ENCODE assay signal across 11 cellular contexts in the genomic region with DNA sequence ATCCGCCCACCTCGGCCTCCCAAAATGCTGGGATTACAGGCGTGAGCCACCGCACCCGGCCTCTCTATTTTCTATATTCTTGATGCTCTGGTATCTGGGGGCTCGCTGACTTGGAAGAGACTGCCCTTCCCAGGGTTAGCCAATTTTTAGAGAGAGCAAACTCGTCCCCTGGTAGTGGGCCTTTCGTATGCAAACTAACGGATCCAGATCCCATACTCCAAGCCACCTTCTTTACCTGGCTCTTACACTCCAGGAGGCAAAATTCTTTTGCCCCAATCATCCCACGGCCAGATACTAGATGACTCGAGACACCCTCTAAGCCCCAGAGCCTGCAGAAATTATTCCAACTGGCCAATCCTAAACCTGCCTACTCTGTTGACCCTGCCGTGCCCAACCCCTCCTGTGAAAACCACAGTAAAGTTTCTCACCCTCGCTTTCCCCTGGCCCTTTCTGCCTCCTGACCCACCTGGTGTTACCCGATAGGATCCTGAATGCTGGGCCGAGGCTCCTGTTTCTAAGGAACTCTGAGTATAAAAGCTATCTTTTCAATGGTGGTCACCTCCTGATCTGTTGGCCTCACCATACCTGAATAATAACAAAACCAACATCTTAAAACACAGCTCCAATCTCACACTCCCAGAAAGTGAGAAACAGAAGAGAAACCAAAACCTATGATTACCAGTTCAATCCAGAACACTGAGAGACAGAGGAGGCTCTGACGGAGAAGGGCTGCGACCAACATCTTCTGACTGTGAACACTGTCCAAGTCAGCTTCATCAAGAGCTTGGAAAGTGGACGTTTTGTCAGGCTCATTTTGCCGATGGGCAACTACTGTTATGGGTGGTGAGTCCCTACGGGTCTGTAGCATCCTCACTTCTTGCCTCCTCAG. TPM values are rescaled to one million over a fixed set of nuclear protein-coding genes. Genes with fewer than 3 reads are reported as not detected.
A peak's percentile ranks its signal among the peaks of the same experiment; 100 is the strongest.
DNase-seq lines count a peak whose midpoint lies in the region; ATAC-seq and TF ChIP-seq lines count a peak whose summit lies in the region.
"Had no signal": no experiment of that assay in that cellular context is flagged by ENCODE, and none has a peak within 500 bp of the region (broad histone marks: within the 10 kb centered on the region; RNA-seq: fewer than 3 reads in every experiment).

No MANE protein-coding gene starts in this region.

- no peaks in the 10 kb centered on the region for H3K4me1 Mint-ChIP-seq in endothelial cell (ENCODE audit: unreplicated experiment)
- no peaks in the 10 kb centered on the region for H3K4me1 Mint-ChIP-seq in T-helper 2 cell treated with Interferon-gamma antibody and Interleukin-4, amounts not matched to agents 5 μg/mL and 100 μg/mL, for 36 hours (ENCODE audit: low read depth)

- no peaks in the 10 kb centered on the region for H3K9me3 Mint-ChIP-seq in endothelial cell (ENCODE audit: unreplicated experiment)
- no peaks in the 10 kb centered on the region for H3K9me3 Mint-ChIP-seq in T-helper 2 cell treated with Interferon-gamma antibody and Interleukin-4, amounts not matched to agents 5 μg/mL and 100 μg/mL, for 36 hours

- DNase-seq in endothelial cell (ENCODE audit: low spot score) (no peak), substantia nigra (lab: John Stamatoyannopoulos, UW) (no peak), midbrain (lab: John Stamatoyannopoulos, UW) (no peak), NCI-H526 (lab: John Stamatoyannopoulos, UW) (no peak)
- DNase-seq in T-helper 2 cell treated with Interferon-gamma antibody and Interleukin-4, amounts not matched to agents 5 μg/mL and 100 μg/mL, for 36 hours (ENCODE audit: low spot score) = no peak
- DNase-seq: activated CD8-positive, alpha-beta memory T cell treated with anti-CD3 and anti-CD28 coated beads, Interleukin-2, amount 50 U/mL, for 4 hours; KBM-7; NCI-H446 had no signal

- H3K27me3 Mint-ChIP-seq in endothelial cell (ENCODE audit: unreplicated experiment) = no peaks in the 10 kb centered on the region
- peaks cover 14% of the 10 kb centered on the region for H3K27me3 Mint-ChIP-seq in T-helper 2 cell treated with Interferon-gamma antibody and Interleukin-4, amounts not matched to agents 5 μg/mL and 100 μg/mL, for 36 hours (ENCODE audit: low read depth)

- no peak overlapping the region for H3K27ac ChIP-seq in substantia nigra (ENCODE audit: low read depth, low read length, poor library complexity, severe bottlenecking)

- ATAC-seq in GM18517 (IDR thresholded peaks at IDR 0.05; ENCODE audit: unreplicated experiment) = peak; percentile 97
- peak; percentile 79 for ATAC-seq in GM21528 (IDR thresholded peaks at IDR 0.05; ENCODE audit: low FRiP score, unreplicated experiment)
- ATAC-seq in HG03135 (IDR thresholded peaks at IDR 0.05; ENCODE audit: unreplicated experiment) = peak; percentile 97

- peak overlapping the region; percentile 58 for H3K27ac Mint-ChIP-seq in endothelial cell (ENCODE audit: unreplicated experiment)
- no peak overlapping the region for H3K27ac Mint-ChIP-seq in T-helper 2 cell treated with Interferon-gamma antibody and Interleukin-4, amounts not matched to agents 5 μg/mL and 100 μg/mL, for 36 hours

- H3K36me3 Mint-ChIP-seq in endothelial cell (ENCODE audit: low read depth, unreplicated experiment) = no peaks in the 10 kb centered on the region
- no peaks in the 10 kb centered on the region for H3K36me3 Mint-ChIP-seq in T-helper 2 cell treated with Interferon-gamma antibody and Interleukin-4, amounts not matched to agents 5 μg/mL and 100 μg/mL, for 36 hours (ENCODE audit: low read depth)

- no peak overlapping the region for H3K4me3 Mint-ChIP-seq in endothelial cell (ENCODE audit: unreplicated experiment)
- H3K4me3 Mint-ChIP-seq in T-helper 2 cell treated with Interferon-gamma antibody and Interleukin-4, amounts not matched to agents 5 μg/mL and 100 μg/mL, for 36 hours = no peak overlapping the region

- TF ChIP-seq CTCF in endothelial cell (IDR thresholded peaks at IDR 0.05; ENCODE audit: unreplicated experiment) = no peak

RNA-seq across cellular contexts. Expression of gene ZNF532, which starts 57.6 kb away (rescaled TPM):
- total RNA-seq in endothelial cell (ENCODE audit: unreplicated experiment) = 178 TPM
